8 cellular contexts compared by ENCODE assay signal in genomic region chr10:22319559-22320558, GRCh38. TPM values are rescaled to one million over a fixed set of nuclear protein-coding genes. Genes with fewer than 3 reads are reported as not detected.
DNase-seq lines count a peak whose midpoint lies in the region; ATAC-seq, FAIRE-seq and TF ChIP-seq lines count a peak whose summit lies in the region.

No MANE protein-coding gene starts in this region.

- TF ChIP-seq CTCF in LNCaP clone FGC (IDR thresholded peaks at IDR 0.05; ENCODE audit: control insufficient read depth, extremely low read depth, insufficient read depth) = no peak

- H3K27ac Mint-ChIP-seq in central memory CD8-positive, alpha-beta T cell (ENCODE audit: low read depth) = peak overlapping the region; percentile 86
- peak overlapping the region; percentile 87 to 98 (median 96) for H3K27ac Mint-ChIP-seq in naive B cell

- FAIRE-seq in frontal cortex (lab: Jason Lieb, UNC) = no peak

- DNase-seq in DMS114 treated with DMSO at 0.1 percent for 48 hours (lab: John Stamatoyannopoulos, UW; ENCODE audit: unreplicated experiment) (peak; percentile 47), LNCaP clone FGC (ENCODE audit: low read depth) (no peak), naive B cell (no peak), frontal cortex (ENCODE audit: low spot score in 2 of 2) (no peak)
- DNase-seq in central memory CD8-positive, alpha-beta T cell (ENCODE audit: low spot score in 2 of 2) = no peak

- H3K4me1 Mint-ChIP-seq in central memory CD8-positive, alpha-beta T cell = peaks cover 48% of the 10 kb centered on the region
- peaks cover 41 to 66% (median 42%) of the 10 kb centered on the region in 3 donors for H3K4me1 Mint-ChIP-seq in naive B cell

- ATAC-seq in central memory CD8-positive, alpha-beta T cell (replicated peaks; ENCODE audit: extremely low read depth, poor library complexity, severe bottlenecking) = no peak
- no peak for ATAC-seq in naive B cell (ENCODE audit: low read depth in 2 of 2)
- no peak for ATAC-seq in HG03095 (IDR thresholded peaks at IDR 0.05; ENCODE audit: unreplicated experiment)
- ATAC-seq in HG02763 (IDR thresholded peaks at IDR 0.05; ENCODE audit: unreplicated experiment) = no peak
- no peak for ATAC-seq in HG03521 (IDR thresholded peaks at IDR 0.05; ENCODE audit: unreplicated experiment)

- peaks cover 24% of the 10 kb centered on the region for H3K36me3 Mint-ChIP-seq in central memory CD8-positive, alpha-beta T cell (ENCODE audit: insufficient read depth)
- peaks cover 0 to 7% of the 10 kb centered on the region in 2 donors for H3K36me3 Mint-ChIP-seq in naive B cell

- H3K4me3 Mint-ChIP-seq in central memory CD8-positive, alpha-beta T cell = peak overlapping the region; percentile 86
- H3K4me3 Mint-ChIP-seq in naive B cell = peak overlapping the region; percentile 85 to 97 (median 94)

- no peaks in the 10 kb centered on the region for H3K27me3 Mint-ChIP-seq in central memory CD8-positive, alpha-beta T cell
- peaks cover 0 to 5% (median 0%) of the 10 kb centered on the region in 3 donors for H3K27me3 Mint-ChIP-seq in naive B cell

- H3K9me3 Mint-ChIP-seq in central memory CD8-positive, alpha-beta T cell = no peaks in the 10 kb centered on the region
- peaks cover 0 to 4% (median 0%) of the 10 kb centered on the region in 7 donors for H3K9me3 Mint-ChIP-seq in naive B cell

- H3K4me3 ChIP-seq in LNCaP clone FGC (ENCODE audit: low read depth, low read length) = peak overlapping the region; percentile 42

RNA-seq across cellular contexts. Expression of gene BMI1, which starts 1.0 kb away (rescaled TPM):
- polyA plus RNA-seq in naive B cell (ENCODE audit: low read depth in 6 of 6) = 10 to 100 TPM; 28.3 to 45.7 (median 33.3) TPM
- 129 TPM for total RNA-seq in frontal cortex

RNA-seq across cellular contexts. Expression of gene COMMD3, which starts 3.7 kb away (rescaled TPM):
- polyA plus RNA-seq in naive B cell (ENCODE audit: low read depth in 6 of 6) = 100 to 1,000 TPM in 5 of 6 donors, 10 to 100 TPM in 1; 86.5 to 140 (median 110) TPM
- 65.6 TPM for total RNA-seq in frontal cortex

RNA-seq across cellular contexts. Expression of gene SPAG6, which starts 25.4 kb away (rescaled TPM):
- polyA plus RNA-seq in naive B cell (ENCODE audit: low read depth in 6 of 6) = not detected
- 0.41 TPM for total RNA-seq in frontal cortex
